ENCODE assay signal across 8 cellular contexts in the genomic region with DNA sequence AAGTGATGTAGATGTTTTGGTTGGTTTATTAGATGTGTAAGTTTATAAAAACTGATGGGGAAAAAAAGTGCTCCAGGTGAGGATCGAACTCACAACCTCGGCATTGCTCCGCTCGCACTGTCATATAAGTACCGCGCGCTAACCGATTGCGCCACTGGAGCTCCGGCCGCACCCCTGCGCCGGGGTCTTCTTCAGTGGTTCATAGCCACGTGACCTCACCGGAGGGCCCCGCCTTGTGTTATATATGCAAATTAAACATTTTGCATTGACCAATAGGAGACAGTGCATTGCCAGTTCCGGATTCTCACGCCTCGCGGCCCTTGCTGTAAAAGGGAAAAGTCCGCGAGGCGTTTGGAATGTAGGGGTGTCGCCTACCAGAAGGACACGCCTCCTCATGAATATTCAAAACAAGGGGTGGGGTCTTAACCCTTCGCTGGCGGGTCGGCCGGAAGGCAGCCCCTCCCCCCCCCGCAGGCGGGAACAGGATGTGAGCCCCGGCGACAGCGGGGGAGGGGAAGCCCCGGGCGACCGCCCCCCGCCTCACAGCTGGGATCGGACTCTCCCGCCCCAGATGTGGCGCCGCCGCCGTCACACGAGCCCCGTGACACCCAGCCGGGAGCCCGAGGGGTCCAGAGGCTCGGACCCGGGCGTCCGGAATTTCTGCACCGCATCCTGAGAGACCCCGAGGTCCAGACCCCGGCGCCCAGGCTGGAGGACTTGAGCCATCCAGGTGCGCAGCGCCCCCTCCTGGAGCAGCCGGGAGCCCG. TPM values are rescaled to one million over a fixed set of nuclear protein-coding genes. Genes with fewer than 3 reads are reported as not detected.
DNase-seq lines count a peak whose midpoint lies in the region; ATAC-seq and TF ChIP-seq lines count a peak whose summit lies in the region.

A gene with protein sequence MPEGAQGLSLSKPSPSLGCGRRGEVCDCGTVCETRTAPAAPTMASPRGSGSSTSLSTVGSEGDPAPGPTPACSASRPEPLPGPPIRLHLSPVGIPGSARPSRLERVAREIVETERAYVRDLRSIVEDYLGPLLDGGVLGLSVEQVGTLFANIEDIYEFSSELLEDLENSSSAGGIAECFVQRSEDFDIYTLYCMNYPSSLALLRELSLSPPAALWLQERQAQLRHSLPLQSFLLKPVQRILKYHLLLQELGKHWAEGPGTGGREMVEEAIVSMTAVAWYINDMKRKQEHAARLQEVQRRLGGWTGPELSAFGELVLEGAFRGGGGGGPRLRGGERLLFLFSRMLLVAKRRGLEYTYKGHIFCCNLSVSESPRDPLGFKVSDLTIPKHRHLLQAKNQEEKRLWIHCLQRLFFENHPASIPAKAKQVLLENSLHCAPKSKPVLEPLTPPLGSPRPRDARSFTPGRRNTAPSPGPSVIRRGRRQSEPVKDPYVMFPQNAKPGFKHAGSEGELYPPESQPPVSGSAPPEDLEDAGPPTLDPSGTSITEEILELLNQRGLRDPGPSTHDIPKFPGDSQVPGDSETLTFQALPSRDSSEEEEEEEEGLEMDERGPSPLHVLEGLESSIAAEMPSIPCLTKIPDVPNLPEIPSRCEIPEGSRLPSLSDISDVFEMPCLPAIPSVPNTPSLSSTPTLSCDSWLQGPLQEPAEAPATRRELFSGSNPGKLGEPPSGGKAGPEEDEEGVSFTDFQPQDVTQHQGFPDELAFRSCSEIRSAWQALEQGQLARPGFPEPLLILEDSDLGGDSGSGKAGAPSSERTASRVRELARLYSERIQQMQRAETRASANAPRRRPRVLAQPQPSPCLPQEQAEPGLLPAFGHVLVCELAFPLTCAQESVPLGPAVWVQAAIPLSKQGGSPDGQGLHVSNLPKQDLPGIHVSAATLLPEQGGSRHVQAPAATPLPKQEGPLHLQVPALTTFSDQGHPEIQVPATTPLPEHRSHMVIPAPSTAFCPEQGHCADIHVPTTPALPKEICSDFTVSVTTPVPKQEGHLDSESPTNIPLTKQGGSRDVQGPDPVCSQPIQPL (N-terminal part only) (plus strand): TSS at position 570 of the 767 bp plus-strand sequence. CDS start 1,418 bp downstream, outside the sequence.

- peak within 1 kb of the TSS; percentile 86 for H3K4me3 ChIP-seq in parathyroid adenoma (ENCODE audit: low read depth, low read length)
- H3K4me3 ChIP-seq in transverse colon: peak within 1 kb of the TSS; percentile 48 to 86 (median 75)

- H3K79me2 ChIP-seq in parathyroid adenoma: peaks cover 14% of the 10 kb centered on the region

- H3K27ac Mint-ChIP-seq in activated naive CD8-positive, alpha-beta T cell treated with anti-CD3 and anti-CD28 coated beads, Interleukin-2, amount 50 U/mL, for 24 hours: peak within 1 kb of the TSS; percentile 95

- no peaks in the 10 kb centered on the region for H3K36me3 ChIP-seq in parathyroid adenoma (ENCODE audit: control insufficient read depth, insufficient read depth, low read length)
- H3K36me3 ChIP-seq in transverse colon: peaks cover 0 to 14% (median 8%) of the 10 kb centered on the region in 4 donors

- H3K4me1 ChIP-seq in parathyroid adenoma (peaks cover 17% of the 10 kb centered on the region), transverse colon (peaks cover 11 to 52% (median 40%) of the 10 kb centered on the region in 4 donors)

- peaks cover 44% of the 10 kb centered on the region for H3K4me1 Mint-ChIP-seq in activated naive CD8-positive, alpha-beta T cell treated with anti-CD3 and anti-CD28 coated beads, Interleukin-2, amount 50 U/mL, for 24 hours

- H3K27ac ChIP-seq in parathyroid adenoma: peak within 1 kb of the TSS; percentile 100
- H3K27ac ChIP-seq in transverse colon: peak within 1 kb of the TSS; percentile 98 to 100 (median 99)

- H3K4me3 Mint-ChIP-seq in activated naive CD8-positive, alpha-beta T cell treated with anti-CD3 and anti-CD28 coated beads, Interleukin-2, amount 50 U/mL, for 24 hours: peak within 1 kb of the TSS; percentile 86

- ATAC-seq in HG02763 (IDR thresholded peaks at IDR 0.05; ENCODE audit: unreplicated experiment): peak; percentile 54
- peak; percentile 72 for ATAC-seq in activated naive CD8-positive, alpha-beta T cell treated with anti-CD3 and anti-CD28 coated beads, Interleukin-2, amount 50 U/mL, for 24 hours
- ATAC-seq in Right ventricle myocardium superior (ENCODE audit: poor library complexity): peak; percentile 60

- DNase-seq in NCI-H1417 treated with DMSO at 0.1 percent for 48 hours (lab: John Stamatoyannopoulos, UW): peak; percentile 84
- DNase-seq in SW480 (ENCODE audit: low spot score): peak; percentile 100
- peak; percentile 97 for DNase-seq in activated naive CD8-positive, alpha-beta T cell treated with anti-CD3 and anti-CD28 coated beads, Interleukin-2, amount 50 U/mL, for 24 hours
- DNase-seq in Right ventricle myocardium superior: peak; percentile 97
- DNase-seq in transverse colon: peak; percentile 97

- in situ Hi-C loops in transverse colon (cut with MboI; ENCODE audit: low pct_ligation_motif_present in 1 of 4, low pct_unique_long_range_greater_than_20kb in 1 of 4, low sequenced_read_pairs in 3 of 4): no loop called here

- no peak for TF ChIP-seq EP300 in transverse colon (IDR thresholded peaks at IDR 0.05; ENCODE audit: low read depth)

- no peaks in the 10 kb centered on the region for H3K27me3 ChIP-seq in parathyroid adenoma (ENCODE audit: control insufficient read depth, insufficient read depth, low read length)
- H3K27me3 ChIP-seq in transverse colon: peaks cover 17% of the 10 kb centered on the region

- TF ChIP-seq CTCF in GM12874 (IDR thresholded peaks at IDR 0.05; ENCODE audit: insufficient read depth, low read depth, low read length) (peak; percentile 95), parathyroid adenoma (IDR thresholded peaks at IDR 0.05) (no peak), transverse colon (IDR thresholded peaks at IDR 0.05) (peak; percentile 83 to 97 (median 91))

- WGBS in transverse colon (ENCODE audit: low coverage in 1 of 2), 2 donors: 0 to 1% methylated on average over 7 to 35 of the region's 60 CpGs

- no peak within 1 kb of the TSS for H3K9ac ChIP-seq in parathyroid adenoma

- peak within 1 kb of the TSS; percentile 65 for H2AFZ ChIP-seq in parathyroid adenoma

- TF ChIP-seq POLR2A in transverse colon (IDR thresholded peaks at IDR 0.05): peak; percentile 95

- peaks cover 14% of the 10 kb centered on the region for H3K36me3 Mint-ChIP-seq in activated naive CD8-positive, alpha-beta T cell treated with anti-CD3 and anti-CD28 coated beads, Interleukin-2, amount 50 U/mL, for 24 hours (ENCODE audit: low read depth)

- intact Hi-C loops in Right ventricle myocardium superior (cut with DNase I) (no loop called here), transverse colon (cut with DNase I; ENCODE audit: low total_unique reads) (loop anchor here (2.0 kb wide), 1 partner anchor 13 kb away; no protein-coding TSS in a partner anchor)

- H3K9me3 ChIP-seq in parathyroid adenoma (ENCODE audit: control insufficient read depth, low read length) (no peaks in the 10 kb centered on the region), transverse colon (no peaks in the 10 kb centered on the region)

- H3K27me3 Mint-ChIP-seq in activated naive CD8-positive, alpha-beta T cell treated with anti-CD3 and anti-CD28 coated beads, Interleukin-2, amount 50 U/mL, for 24 hours: peaks cover 2% of the 10 kb centered on the region

- H3K4me2 ChIP-seq in parathyroid adenoma (ENCODE audit: low read length): peak within 1 kb of the TSS; percentile 95

- no peaks in the 10 kb centered on the region for H3K9me3 Mint-ChIP-seq in activated naive CD8-positive, alpha-beta T cell treated with anti-CD3 and anti-CD28 coated beads, Interleukin-2, amount 50 U/mL, for 24 hours

RNA-seq across cellular contexts. Expression of the gene that starts here (rescaled TPM):
- total RNA-seq in Right ventricle myocardium superior (9.0 TPM), transverse colon (10 to 100 TPM in 2 of 4 donors, 1 to 10 TPM in 2; 6.1 to 27.7 (median 11.9) TPM)

Comparison
In these comparisons a context has a peak if more than half of its experiments do, and no peak if none do; other contexts are left out.
1. Peak in every context shown above with its lines: DNase-seq, ATAC-seq, H3K4me3 ChIP-seq and H3K27ac ChIP-seq.